1 cellular context compared by ENCODE assay signal in the genomic region with DNA sequence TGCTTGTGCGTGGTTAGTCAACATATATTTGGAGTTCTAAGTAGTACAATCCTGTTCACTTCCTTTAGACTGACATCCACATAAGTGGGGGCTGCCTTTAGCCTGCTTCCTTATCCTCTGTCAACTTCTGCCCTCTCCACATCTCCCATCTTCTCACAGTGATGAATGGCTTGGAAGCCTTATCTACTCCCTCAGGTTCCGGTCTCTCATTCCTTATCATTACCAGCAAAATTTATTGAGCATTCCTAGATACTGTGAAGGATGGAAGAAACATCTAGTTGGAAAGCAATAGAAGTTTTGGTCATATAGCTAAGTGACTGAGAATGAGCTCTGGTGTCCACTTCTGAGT.
TF ChIP-seq lines count a peak whose summit lies in the region.

No MANE protein-coding gene starts in this region.

TF ChIP-seq in SK-N-SH treated with all-trans-retinoic acid at 6 μM for 48 hours, 23 proteins besides CTCF, POLR2A, EP300 and RAD21:
- peak; percentile 29; the same call in 1 of the 2 replicates for TF ChIP-seq ISL1 (CRISPR knock-in tag; IDR thresholded peaks at IDR 0.05)
- TF ChIP-seq, protein P1, sequence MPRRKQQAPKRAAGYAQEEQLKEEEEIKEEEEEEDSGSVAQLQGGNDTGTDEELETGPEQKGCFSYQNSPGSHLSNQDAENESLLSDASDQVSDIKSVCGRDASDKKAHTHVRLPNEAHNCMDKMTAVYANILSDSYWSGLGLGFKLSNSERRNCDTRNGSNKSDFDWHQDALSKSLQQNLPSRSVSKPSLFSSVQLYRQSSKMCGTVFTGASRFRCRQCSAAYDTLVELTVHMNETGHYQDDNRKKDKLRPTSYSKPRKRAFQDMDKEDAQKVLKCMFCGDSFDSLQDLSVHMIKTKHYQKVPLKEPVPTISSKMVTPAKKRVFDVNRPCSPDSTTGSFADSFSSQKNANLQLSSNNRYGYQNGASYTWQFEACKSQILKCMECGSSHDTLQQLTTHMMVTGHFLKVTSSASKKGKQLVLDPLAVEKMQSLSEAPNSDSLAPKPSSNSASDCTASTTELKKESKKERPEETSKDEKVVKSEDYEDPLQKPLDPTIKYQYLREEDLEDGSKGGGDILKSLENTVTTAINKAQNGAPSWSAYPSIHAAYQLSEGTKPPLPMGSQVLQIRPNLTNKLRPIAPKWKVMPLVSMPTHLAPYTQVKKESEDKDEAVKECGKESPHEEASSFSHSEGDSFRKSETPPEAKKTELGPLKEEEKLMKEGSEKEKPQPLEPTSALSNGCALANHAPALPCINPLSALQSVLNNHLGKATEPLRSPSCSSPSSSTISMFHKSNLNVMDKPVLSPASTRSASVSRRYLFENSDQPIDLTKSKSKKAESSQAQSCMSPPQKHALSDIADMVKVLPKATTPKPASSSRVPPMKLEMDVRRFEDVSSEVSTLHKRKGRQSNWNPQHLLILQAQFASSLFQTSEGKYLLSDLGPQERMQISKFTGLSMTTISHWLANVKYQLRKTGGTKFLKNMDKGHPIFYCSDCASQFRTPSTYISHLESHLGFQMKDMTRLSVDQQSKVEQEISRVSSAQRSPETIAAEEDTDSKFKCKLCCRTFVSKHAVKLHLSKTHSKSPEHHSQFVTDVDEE (CRISPR knock-in tag; IDR thresholded peaks at IDR 0.05): no peak
- TF ChIP-seq TCF4 (CRISPR knock-in tag; IDR thresholded peaks at IDR 0.05; ENCODE audit: borderline replicate concordance): no peak
- TF ChIP-seq GLIS3 (CRISPR knock-in tag; IDR thresholded peaks at IDR 0.05): no peak
